Comparison of ENCODE assay signal across 28 cellular contexts in the genomic region with DNA sequence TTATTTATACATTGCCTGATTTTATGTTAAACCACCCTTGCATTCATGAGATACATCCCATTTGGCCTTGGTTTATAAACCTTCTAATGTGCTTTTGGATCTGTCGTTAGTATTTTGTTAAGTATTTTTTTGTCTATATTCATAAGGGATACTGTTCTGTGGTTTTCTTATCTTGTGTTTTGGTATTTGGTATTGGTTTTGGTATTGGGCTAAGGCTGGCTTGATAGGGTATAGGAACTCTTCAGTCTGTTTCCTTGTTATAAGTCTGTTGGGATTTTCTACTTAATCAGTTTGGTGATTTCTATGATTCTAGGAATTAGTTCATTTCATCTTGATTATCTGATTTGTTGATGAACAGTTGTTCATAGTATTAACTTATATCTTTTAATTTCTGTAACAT.
"Had no signal": no experiment of that assay in that cellular context is flagged by ENCODE, and none has a peak within 500 bp of the region (broad histone marks: within the 10 kb centered on the region; RNA-seq: fewer than 3 reads in every experiment).

No MANE protein-coding gene starts in this region.

- H3K9me3 ChIP-seq: esophagus squamous epithelium, lower lobe of right lung, ovary, psoas muscle, sigmoid colon, spleen, suprapubic skin, vagina had no signal

- H3K36me3 ChIP-seq: ovary had no signal

- DNase-seq: cortex of kidney; effector memory CD8-positive, alpha-beta T cell; erythroblast; esophagus squamous epithelium; foreskin melanocyte; glutamatergic neuron; hypothalamus; immature natural killer cell; islet precursor cell; kidney glomerular epithelial cell; left colon; left ventricle myocardium superior; lower lobe of right lung; natural killer cell; occipital lobe; ovary; posterior cingulate gyrus; psoas muscle; right cardiac atrium; sigmoid colon; spleen; stimulated activated CD4-positive, alpha-beta T cell treated with anti-CD3 and anti-CD28 coated beads, Interleukin-2, amount 100 ng/mL, for 48 hours; stimulated activated naive CD4-positive, alpha-beta T cell; stimulated activated naive CD8-positive, alpha-beta T cell treated with anti-CD3 and anti-CD28 coated beads, Interleukin-15, amount 100 ng/mL, for 72 hours; trophoblast cell had no signal

- ATAC-seq: effector memory CD8-positive, alpha-beta T cell; left colon; left ventricle myocardium superior; lower lobe of right lung; natural killer cell; psoas muscle; right cardiac atrium; stimulated activated naive CD8-positive, alpha-beta T cell treated with anti-CD3 and anti-CD28 coated beads, Interleukin-15, amount 100 ng/mL, for 72 hours had no signal

- H3K4me3 ChIP-seq: esophagus squamous epithelium, lower lobe of right lung, ovary, psoas muscle, sigmoid colon, spleen, suprapubic skin, vagina had no signal

- H3K4me3 Mint-ChIP-seq: effector memory CD8-positive, alpha-beta T cell; immature natural killer cell; natural killer cell; stimulated activated naive CD8-positive, alpha-beta T cell treated with anti-CD3 and anti-CD28 coated beads, Interleukin-15, amount 100 ng/mL, for 72 hours had no signal

- H3K27me3 ChIP-seq: esophagus squamous epithelium, ovary, sigmoid colon, spleen, suprapubic skin, vagina had no signal

- H3K27ac ChIP-seq: esophagus squamous epithelium, lower lobe of right lung, ovary, psoas muscle, sigmoid colon, spleen, suprapubic skin, vagina had no signal

- H3K27ac Mint-ChIP-seq: immature natural killer cell; natural killer cell; stimulated activated naive CD8-positive, alpha-beta T cell treated with anti-CD3 and anti-CD28 coated beads, Interleukin-15, amount 100 ng/mL, for 72 hours had no signal

- H3K27me3 Mint-ChIP-seq: effector memory CD8-positive, alpha-beta T cell; stimulated activated naive CD8-positive, alpha-beta T cell treated with anti-CD3 and anti-CD28 coated beads, Interleukin-15, amount 100 ng/mL, for 72 hours had no signal

- H3K4me1 ChIP-seq: esophagus squamous epithelium, lower lobe of right lung, psoas muscle, sigmoid colon, suprapubic skin, vagina had no signal

- FAIRE-seq: endometrium had no signal
